Comparison of ENCODE assay signal across 1 cellular context in genomic region chr11:114296190-114296978, GRCh38.
TF ChIP-seq lines count a peak whose summit lies in the region.

Gene NNMT (plus strand): TSS chr11:114296399. CDS start chr11:114296557, 158 bp downstream.

TF ChIP-seq in SK-N-SH, 30 proteins besides CTCF, POLR2A, EP300 and RAD21 (continued from another document):
- no peak for TF ChIP-seq PBX3 (IDR thresholded peaks at IDR 0.05)
- no peak for TF ChIP-seq SMC3 (IDR thresholded peaks at IDR 0.05; ENCODE audit: low read depth, low read length)
- TF ChIP-seq SIN3A (IDR thresholded peaks at IDR 0.05; ENCODE audit: borderline replicate concordance, low read depth, low read length): no peak
- no peak for TF ChIP-seq FOXJ3 (CRISPR knock-in tag; IDR thresholded peaks at IDR 0.05)
- TF ChIP-seq MXI1 (IDR thresholded peaks at IDR 0.05; ENCODE audit: low read depth, low read length): no peak
- TF ChIP-seq, protein P1, sequence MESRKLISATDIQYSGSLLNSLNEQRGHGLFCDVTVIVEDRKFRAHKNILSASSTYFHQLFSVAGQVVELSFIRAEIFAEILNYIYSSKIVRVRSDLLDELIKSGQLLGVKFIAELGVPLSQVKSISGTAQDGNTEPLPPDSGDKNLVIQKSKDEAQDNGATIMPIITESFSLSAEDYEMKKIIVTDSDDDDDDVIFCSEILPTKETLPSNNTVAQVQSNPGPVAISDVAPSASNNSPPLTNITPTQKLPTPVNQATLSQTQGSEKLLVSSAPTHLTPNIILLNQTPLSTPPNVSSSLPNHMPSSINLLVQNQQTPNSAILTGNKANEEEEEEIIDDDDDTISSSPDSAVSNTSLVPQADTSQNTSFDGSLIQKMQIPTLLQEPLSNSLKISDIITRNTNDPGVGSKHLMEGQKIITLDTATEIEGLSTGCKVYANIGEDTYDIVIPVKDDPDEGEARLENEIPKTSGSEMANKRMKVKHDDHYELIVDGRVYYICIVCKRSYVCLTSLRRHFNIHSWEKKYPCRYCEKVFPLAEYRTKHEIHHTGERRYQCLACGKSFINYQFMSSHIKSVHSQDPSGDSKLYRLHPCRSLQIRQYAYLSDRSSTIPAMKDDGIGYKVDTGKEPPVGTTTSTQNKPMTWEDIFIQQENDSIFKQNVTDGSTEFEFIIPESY (IDR thresholded peaks at IDR 0.05; ENCODE audit: borderline replicate concordance, low read depth): no peak
- no peak for TF ChIP-seq ELF1 (IDR thresholded peaks at IDR 0.05)
- TF ChIP-seq TCF12 (IDR thresholded peaks at IDR 0.05): peak; percentile 63
